In the genomic region with DNA sequence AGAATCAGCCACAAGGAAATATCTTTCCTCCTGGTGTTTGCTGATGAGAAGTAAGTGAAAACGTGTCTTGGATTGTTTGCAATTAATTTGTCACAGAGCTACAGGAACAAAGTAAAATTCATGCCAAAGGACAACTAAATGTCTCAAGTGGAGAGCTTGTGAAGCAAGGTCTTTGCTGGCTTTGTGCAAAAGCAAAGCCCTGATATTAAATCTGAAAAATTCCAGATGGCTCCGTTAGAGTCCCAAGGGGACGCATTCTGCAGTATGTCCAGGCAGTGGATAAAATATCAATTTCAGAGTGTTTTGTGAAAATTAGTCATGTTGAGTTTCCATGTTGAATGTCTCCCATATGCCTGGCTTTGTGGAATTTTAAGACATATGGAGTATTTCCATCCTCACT, we compare ENCODE assay signal across 21 cellular contexts.
A peak's percentile ranks its signal among the peaks of the same experiment; 100 is the strongest.
DNase-seq lines count a peak whose midpoint lies in the region; ATAC-seq, FAIRE-seq and TF ChIP-seq lines count a peak whose summit lies in the region.
"Had no signal": no experiment of that assay in that cellular context is flagged by ENCODE, and none has a peak within 500 bp of the region (broad histone marks: within the 10 kb centered on the region; RNA-seq: fewer than 3 reads in every experiment).

No MANE protein-coding gene starts in this region.

- H3K27me3 ChIP-seq in breast epithelium (no peaks in the 10 kb centered on the region), heart left ventricle (no peaks in the 10 kb centered on the region), H7 (ENCODE audit: control insufficient read depth, insufficient read depth, low read length) (no peaks in the 10 kb centered on the region)

- TF ChIP-seq POLR2A in breast epithelium (IDR thresholded peaks at IDR 0.05) (no peak), heart left ventricle (IDR thresholded peaks at IDR 0.05) (no peak)

- DNase-seq in breast epithelium (ENCODE audit: low spot score in 2 of 2) (no peak), MCF 10A (ENCODE audit: unreplicated experiment) (no peak), heart left ventricle (peak in 1 of 5 donors; percentile 32), type B pancreatic cell (ENCODE audit: extremely low spot score, unreplicated experiment) (no peak), H7 (no peak), pons (ENCODE audit: low spot score) (no peak)
- DNase-seq: 8988T; CD4-positive, alpha-beta memory T cell; DMS153; GF-D8; GM23248; HCEC 1CT; NCI-H1105 treated with DMSO at 0.1 percent for 48 hours; NCI-H1694; NCI-H2081 treated with DMSO at 0.1 percent for 48 hours; NCI-H510A treated with DMSO at 0.1 percent for 48 hours; NCI-H774; SHP77 treated with DMSO at 0.1 percent for 48 hours had no signal

- no peak overlapping the region for H3K27ac Mint-ChIP-seq in MCF 10A (ENCODE audit: low read depth, unreplicated experiment)
- no peak overlapping the region for H3K27ac Mint-ChIP-seq in type B pancreatic cell
- H3K27ac Mint-ChIP-seq: B cell had no signal

- POLR2A ChIA-PET in MCF 10A (lab: Yijun Ruan, JAX): no interaction called here

- CTCF ChIA-PET in MCF 10A (lab: Yijun Ruan, JAX): interaction anchor here (0.6 to 4.2 kb wide), 2 partner anchors 9 to 481 kb away, joined by 3 to 17 read pairs; no protein-coding TSS in a partner anchor

- H3K4me3 ChIP-seq in breast epithelium (no peak overlapping the region), heart left ventricle (no peak overlapping the region), H7 (ENCODE audit: insufficient read depth, low read depth, low read length) (no peak overlapping the region)
- H3K4me3 ChIP-seq: GM23248 had no signal

- no TSS peak for BruUV-seq in MCF 10A (replicated peaks; lab: Mats Ljungman, UMichigan)

- no peaks in the 10 kb centered on the region for H3K4me1 ChIP-seq in breast epithelium
- peaks cover 0 to 15% (median 0%) of the 10 kb centered on the region in 12 donors for H3K4me1 ChIP-seq in heart left ventricle

- peaks cover 46% of the 10 kb centered on the region for H3K27me3 Mint-ChIP-seq in MCF 10A (ENCODE audit: insufficient read depth, unreplicated experiment)
- peaks cover 2% of the 10 kb centered on the region for H3K27me3 Mint-ChIP-seq in type B pancreatic cell
- H3K27me3 Mint-ChIP-seq: B cell had no signal

- ATAC-seq in heart left ventricle (peak; percentile 33 to 69 (median 49)), HG03521 (IDR thresholded peaks at IDR 0.05; ENCODE audit: unreplicated experiment) (no peak)

- H3K4me3 Mint-ChIP-seq in MCF 10A (ENCODE audit: unreplicated experiment) (no peak overlapping the region), type B pancreatic cell (no peak overlapping the region)
- H3K4me3 Mint-ChIP-seq: B cell had no signal

- H3K36me3 Mint-ChIP-seq in MCF 10A (ENCODE audit: insufficient read depth, unreplicated experiment) (no peaks in the 10 kb centered on the region), type B pancreatic cell (no peaks in the 10 kb centered on the region)
- H3K36me3 Mint-ChIP-seq: CD4-positive, alpha-beta memory T cell had no signal

- H3K9me3 ChIP-seq in breast epithelium (no peaks in the 10 kb centered on the region), heart left ventricle (peaks cover 0 to 5% (median 0%) of the 10 kb centered on the region in 12 donors)

- H3K27ac ChIP-seq in breast epithelium: no peak overlapping the region
- peak overlapping the region in 6 of 12 donors; percentile 10 to 56 (median 45) for H3K27ac ChIP-seq in heart left ventricle
- H3K27ac ChIP-seq: GM23248 had no signal

- TF ChIP-seq CTCF in breast epithelium (IDR thresholded peaks at IDR 0.05): peak in 2 of 3 donors; percentile 12 to 31
- no peak for TF ChIP-seq CTCF in MCF 10A (IDR thresholded peaks at IDR 0.05; ENCODE audit: unreplicated experiment)
- TF ChIP-seq CTCF in heart left ventricle (IDR thresholded peaks at IDR 0.05): no peak
- TF ChIP-seq CTCF in type B pancreatic cell (conservative IDR thresholded peaks at IDR 0.05): peak; percentile 53

- H3K36me3 ChIP-seq in breast epithelium: no peaks in the 10 kb centered on the region
- H3K36me3 ChIP-seq in heart left ventricle: no peaks in the 10 kb centered on the region
- no peaks in the 10 kb centered on the region for H3K36me3 ChIP-seq in H7 (replicated peaks; ENCODE audit: control insufficient read depth, insufficient read depth, low read length)

- no peaks in the 10 kb centered on the region for H3K9me3 Mint-ChIP-seq in MCF 10A (ENCODE audit: unreplicated experiment)
- no peaks in the 10 kb centered on the region for H3K9me3 Mint-ChIP-seq in type B pancreatic cell

- peak; percentile 35 for FAIRE-seq in endometrium (lab: Jason Lieb, UNC)

- intact Hi-C loops in breast epithelium (cut with DNase I; ENCODE audit: low total_unique reads): no loop called here
- intact Hi-C loops in MCF 10A (cut with micrococcal nuclease): no loop called here
- intact Hi-C loops in heart left ventricle (cut with DNase I): no loop called here

- WGBS in heart left ventricle, 4 donors: 44 to 55% (median 51%) methylated on average over 3 of the region's 3 CpGs

- no peaks in the 10 kb centered on the region for H3K4me1 Mint-ChIP-seq in MCF 10A (ENCODE audit: insufficient read depth, unreplicated experiment)
- no peaks in the 10 kb centered on the region for H3K4me1 Mint-ChIP-seq in type B pancreatic cell (ENCODE audit: unreplicated experiment)
- H3K4me1 Mint-ChIP-seq: B cell; CD4-positive, alpha-beta memory T cell had no signal

Comparison
In these comparisons a context has a peak if more than half of its experiments do, and no peak if none do; other contexts are left out.
1. CTCF ChIP-seq: peak in breast epithelium (2 of 3) and type B pancreatic cell (single experiment); none in MCF 10A (single experiment) and heart left ventricle (0 of 12).